Comparison of ENCODE assay signal across 16 cellular contexts in genomic region chr11:16081756-16082531, GRCh38.
DNase-seq lines count a peak whose midpoint lies in the region; ATAC-seq, FAIRE-seq and TF ChIP-seq lines count a peak whose summit lies in the region.
"Had no signal": no experiment of that assay in that cellular context is flagged by ENCODE, and none has a peak within 500 bp of the region (broad histone marks: within the 10 kb centered on the region; RNA-seq: fewer than 3 reads in every experiment).

No MANE protein-coding gene starts in this region.

- H3K36me3 Mint-ChIP-seq in activated CD8-positive, alpha-beta T cell treated with anti-CD3 and anti-CD28 coated beads, Interleukin-2, amount 10 ng/mL, durations not matched to agents 7 days and 5 days (ENCODE audit: low read depth), result no peaks in the 10 kb centered on the region
- H3K36me3 Mint-ChIP-seq: IgD-negative memory B cell had no signal

- no peak overlapping the region for H3K27ac Mint-ChIP-seq in activated CD8-positive, alpha-beta T cell treated with anti-CD3 and anti-CD28 coated beads, Interleukin-2, amount 10 ng/mL, durations not matched to agents 7 days and 5 days
- H3K27ac Mint-ChIP-seq: activated CD8-positive, alpha-beta T cell treated with anti-CD3 and anti-CD28 coated beads for 36 hours; GM23338; IgD-negative memory B cell had no signal

- no TSS peak for BruUV-seq in K562 (replicated peaks; lab: Mats Ljungman, UMichigan)

- no peak for TF ChIP-seq CTCF in K562 (IDR thresholded peaks at IDR 0.05 in 2 of 3, conservative IDR thresholded peaks at IDR 0.05 in 1 of 3; ENCODE audit: insufficient read depth in 2 of 3, low read depth in 1 of 3, low read length in 3 of 3)
- TF ChIP-seq CTCF in pancreas (IDR thresholded peaks at IDR 0.05), result no peak

- WGBS in K562 (ENCODE audit: insufficient coverage, low coverage, missing lambda C conversion rate), result 59% methylated on average over 4 of the region's 4 CpGs
- 28 to 43% methylated on average over 4 of the region's 4 CpGs for WGBS in pancreas, 2 donors

- intact Hi-C loops in K562 (cut with micrococcal nuclease), result no loop called here
- intact Hi-C loops in pancreas (cut with DNase I), result no loop called here

- CTCF ChIA-PET in K562 (lab: Yijun Ruan, JAX; ENCODE audit: low intra/inter-chr PET ratio), result no interaction called here
- CTCF ChIA-PET in activated CD8-positive, alpha-beta T cell treated with anti-CD3 and anti-CD28 coated beads, Interleukin-2, amount 10 ng/mL, durations not matched to agents 7 days and 5 days (lab: Charles Lee), result no interaction called here

- in situ Hi-C loops in K562 (cut with MboI), result no loop called here

- H2AFZ ChIP-seq in K562 (ENCODE audit: low read depth, low read length), result no peak overlapping the region
- H2AFZ ChIP-seq: GM23338 had no signal

- no peaks in the 10 kb centered on the region for H3K9me3 ChIP-seq in K562 (replicated peaks; ENCODE audit: control insufficient read depth, insufficient read depth, low read depth, low read length)
- H3K9me3 ChIP-seq in pancreas, result no peaks in the 10 kb centered on the region
- H3K9me3 ChIP-seq in MG63, result no peaks in the 10 kb centered on the region
- H3K9me3 ChIP-seq: colonic mucosa had no signal

- no peak overlapping the region for H3K4me3 ChIP-seq in K562
- no peak overlapping the region for H3K4me3 ChIP-seq in pancreas
- H3K4me3 ChIP-seq in MG63, result no peak overlapping the region
- H3K4me3 ChIP-seq: colonic mucosa, GM12878, GM23338 had no signal

- H3K36me3 ChIP-seq in K562 (ENCODE audit: control insufficient read depth, insufficient read depth, low read length) (no peaks in the 10 kb centered on the region), pancreas (no peaks in the 10 kb centered on the region), MG63 (no peaks in the 10 kb centered on the region)
- H3K36me3 ChIP-seq: colonic mucosa had no signal

- H3K79me2 ChIP-seq in K562 (ENCODE audit: control insufficient read depth, insufficient read depth, low read length), result no peaks in the 10 kb centered on the region

- POLR2A ChIA-PET in K562 (lab: Yijun Ruan, JAX), result interaction anchor here (0.7 to 1.3 kb wide), 2 partner anchors 13 to 20 kb away, joined by 3 read pairs; no protein-coding TSS in a partner anchor
- POLR2A ChIA-PET in activated CD8-positive, alpha-beta T cell treated with anti-CD3 and anti-CD28 coated beads, Interleukin-2, amount 10 ng/mL, durations not matched to agents 7 days and 5 days (lab: Charles Lee), result no interaction called here

- H3K4me2 ChIP-seq in K562 (ENCODE audit: insufficient read depth, low read length), result no peak overlapping the region
- H3K4me2 ChIP-seq: GM23338 had no signal

- DNase-seq in NCI-H146 (lab: John Stamatoyannopoulos, UW) (peak; percentile 25), NCI-H146 treated with DMSO at 0.1 percent for 48 hours (lab: John Stamatoyannopoulos, UW; ENCODE audit: unreplicated experiment) (no peak), NCI-H2196 (lab: John Stamatoyannopoulos, UW; ENCODE audit: unreplicated experiment) (peak; percentile 31), K562 (ENCODE audit: extremely low read depth in 1 of 4, low spot score in 3 of 4) (no peak), pancreas (no peak), MG63 (no peak), NCI-H1048 (lab: John Stamatoyannopoulos, UW) (no peak)
- DNase-seq in activated CD8-positive, alpha-beta T cell treated with anti-CD3 and anti-CD28 coated beads, Interleukin-2, amount 10 ng/mL, durations not matched to agents 7 days and 5 days, result no peak
- DNase-seq: activated CD8-positive, alpha-beta T cell treated with anti-CD3 and anti-CD28 coated beads for 36 hours; colonic mucosa; erythroblast; NCI-H187 treated with DMSO at 0.1 percent for 48 hours had no signal

- FAIRE-seq in K562 (lab: Jason Lieb, UNC) (no peak), pancreas (lab: Jason Lieb, UNC) (no peak)
- FAIRE-seq: A204.1, GM12878 had no signal

- no peaks in the 10 kb centered on the region for H3K4me1 ChIP-seq in K562 (replicated peaks in 1 of 2; ENCODE audit: control insufficient read depth in 2 of 2, insufficient read depth in 2 of 2, low read length in 2 of 2)
- H3K4me1 ChIP-seq in pancreas, result peaks cover 0 to 8% (median 4%) of the 10 kb centered on the region in 3 donors
- H3K4me1 ChIP-seq: colonic mucosa had no signal

- no peak overlapping the region for H3K9ac ChIP-seq in K562 (ENCODE audit: insufficient read depth in 1 of 2, low read depth in 2 of 2, low read length in 2 of 2)

- no peak for TF ChIP-seq POLR2A in K562 (conservative IDR thresholded peaks at IDR 0.05)

- TF ChIP-seq RAD21 in K562 (CRISPR knock-in tag; conservative IDR thresholded peaks at IDR 0.05 in 1 of 2, IDR thresholded peaks at IDR 0.05 in 1 of 2), result no peak

- ATAC-seq in K562 (no peak), pancreas (peak in 3 of 4 donors; percentile 38 to 58 (median 57))
- no peak for ATAC-seq in activated CD8-positive, alpha-beta T cell treated with anti-CD3 and anti-CD28 coated beads, Interleukin-2, amount 10 ng/mL, durations not matched to agents 7 days and 5 days
- ATAC-seq: activated CD8-positive, alpha-beta T cell treated with anti-CD3 and anti-CD28 coated beads for 36 hours; GM23338 had no signal

- H3K27me3 ChIP-seq in K562 (ENCODE audit: control insufficient read depth in 2 of 2, insufficient read depth in 2 of 2, low read length in 2 of 2) (no peaks in the 10 kb centered on the region), pancreas (no peaks in the 10 kb centered on the region), MG63 (no peaks in the 10 kb centered on the region)
- H3K27me3 ChIP-seq: colonic mucosa had no signal

- no peaks in the 10 kb centered on the region for H3K4me1 Mint-ChIP-seq in activated CD8-positive, alpha-beta T cell treated with anti-CD3 and anti-CD28 coated beads, Interleukin-2, amount 10 ng/mL, durations not matched to agents 7 days and 5 days (ENCODE audit: low read depth)
- H3K4me1 Mint-ChIP-seq: GM23338, IgD-negative memory B cell had no signal

- no peaks in the 10 kb centered on the region for H3K9me1 ChIP-seq in K562 (ENCODE audit: control insufficient read depth, insufficient read depth, low read length)

- no peak for TF ChIP-seq EP300 in K562 (IDR thresholded peaks at IDR 0.05; ENCODE audit: low read length)

- H3K4me3 Mint-ChIP-seq in activated CD8-positive, alpha-beta T cell treated with anti-CD3 and anti-CD28 coated beads, Interleukin-2, amount 10 ng/mL, durations not matched to agents 7 days and 5 days, result no peak overlapping the region
- H3K4me3 Mint-ChIP-seq: activated CD8-positive, alpha-beta T cell treated with anti-CD3 and anti-CD28 coated beads for 36 hours; GM23338; IgD-negative memory B cell had no signal

- no peaks in the 10 kb centered on the region for H3K27me3 Mint-ChIP-seq in activated CD8-positive, alpha-beta T cell treated with anti-CD3 and anti-CD28 coated beads, Interleukin-2, amount 10 ng/mL, durations not matched to agents 7 days and 5 days (ENCODE audit: low read depth)
- H3K27me3 Mint-ChIP-seq: activated CD8-positive, alpha-beta T cell treated with anti-CD3 and anti-CD28 coated beads for 36 hours; IgD-negative memory B cell had no signal

- H3K27ac ChIP-seq in K562 (ENCODE audit: extremely low read depth, low read depth, low read length) (no peak overlapping the region), pancreas (peak overlapping the region in 1 of 4 donors; percentile 20)
- H3K27ac ChIP-seq: colonic mucosa had no signal

- H3K9me3 Mint-ChIP-seq in activated CD8-positive, alpha-beta T cell treated with anti-CD3 and anti-CD28 coated beads, Interleukin-2, amount 10 ng/mL, durations not matched to agents 7 days and 5 days (ENCODE audit: insufficient read depth), result no peaks in the 10 kb centered on the region
- H3K9me3 Mint-ChIP-seq: GM23338 had no signal

- H4K20me1 ChIP-seq in K562 (replicated peaks; ENCODE audit: control insufficient read depth, insufficient read depth, low read length), result no peaks in the 10 kb centered on the region

TF ChIP-seq in K562, 482 proteins besides CTCF, POLR2A, EP300 and RAD21:
- TF ChIP-seq ZNF77 (CRISPR knock-in tag; IDR thresholded peaks at IDR 0.05) (no peak), PRDM10 (IDR thresholded peaks at IDR 0.05; ENCODE audit: partially characterized antibody) (peak; percentile 66)

Comparison
In these comparisons a context has a peak if more than half of its experiments do, and no peak if none do; other contexts are left out.
1. DNase-seq: peak in NCI-H146 (single experiment) and NCI-H2196 (single experiment); none in NCI-H146 treated with DMSO at 0.1 percent for 48 hours (single experiment), K562 (0 of 4), pancreas (0 of 6), MG63 (single experiment), NCI-H1048 (single experiment) and activated CD8-positive, alpha-beta T cell treated with anti-CD3 and anti-CD28 coated beads, Interleukin-2, amount 10 ng/mL, durations not matched to agents 7 days and 5 days (single experiment).
2. ATAC-seq: peak in pancreas (3 of 4); none in K562 (single experiment) and activated CD8-positive, alpha-beta T cell treated with anti-CD3 and anti-CD28 coated beads, Interleukin-2, amount 10 ng/mL, durations not matched to agents 7 days and 5 days (single experiment).